36 cellular contexts compared by ENCODE assay signal in the genomic region with DNA sequence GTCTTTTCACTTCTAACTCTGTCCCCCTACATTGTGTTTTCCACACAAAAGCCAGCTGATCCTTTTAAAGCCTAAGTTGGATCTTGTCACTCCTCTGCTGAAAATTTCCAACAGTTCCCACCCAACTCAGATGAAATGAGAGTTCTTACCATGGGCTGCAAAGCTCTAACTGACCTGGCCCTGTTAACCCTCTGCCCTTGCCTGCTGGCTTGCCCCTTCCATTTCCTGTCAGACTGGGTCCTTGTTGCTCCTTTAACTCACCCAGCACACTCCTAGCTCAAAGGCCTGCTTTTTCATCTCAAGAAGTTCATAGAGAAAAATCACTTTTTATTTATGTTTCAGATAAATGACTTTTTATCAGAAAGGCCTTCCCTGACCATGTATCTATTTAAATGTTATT.
DNase-seq lines count a peak whose midpoint lies in the region; ATAC-seq, FAIRE-seq and TF ChIP-seq lines count a peak whose summit lies in the region.
"Had no signal": no experiment of that assay in that cellular context is flagged by ENCODE, and none has a peak within 500 bp of the region (broad histone marks: within the 10 kb centered on the region; RNA-seq: fewer than 3 reads in every experiment).

No MANE protein-coding gene starts in this region.

- no peak overlapping the region for H2AK5ac ChIP-seq in H1 (ENCODE audit: low read depth, low read length)

- no peak overlapping the region for H4K5ac ChIP-seq in H1 (ENCODE audit: insufficient read length, low read depth, low read length)

- H3K27me3 ChIP-seq in GM23338 (ENCODE audit: insufficient read depth) (no peaks in the 10 kb centered on the region), H1 (replicated peaks in 1 of 4; ENCODE audit: control insufficient read depth in 3 of 4, extremely low read depth in 1 of 4, insufficient read depth in 3 of 4, low read length in 3 of 4) (no peaks in the 10 kb centered on the region)
- H3K27me3 ChIP-seq: BE2C; BLaER1; BLaER1 treated with 17β-estradiol and CSF1 and Interleukin-3, amounts not matched to agents 10 nM and 100 nM had no signal

- no peak overlapping the region for H3K14ac ChIP-seq in H1 (ENCODE audit: insufficient read length)

- H3K56ac ChIP-seq in H1 (replicated peaks; ENCODE audit: insufficient read length, low read depth, low read length): no peak overlapping the region

- H3K27me3 Mint-ChIP-seq in GM23338 (ENCODE audit: insufficient read depth, low read depth, poor library complexity) (peaks cover 19% of the 10 kb centered on the region), WTC11 (ENCODE audit: low read depth) (peaks cover 8% of the 10 kb centered on the region), chondrocyte (ENCODE audit: low read depth) (no peaks in the 10 kb centered on the region)
- H3K27me3 Mint-ChIP-seq in activated T-cell treated with anti-CD3 and anti-CD28 coated beads, Interleukin-2, amount 50 U/mL, for 4 hours (ENCODE audit: low read depth): peaks cover 16% of the 10 kb centered on the region

- no peak overlapping the region for H2BK120ac ChIP-seq in H1 (replicated peaks; ENCODE audit: low read depth, low read length)

- TF ChIP-seq CTCF in GM23338 (conservative IDR thresholded peaks at IDR 0.05; ENCODE audit: low read depth in 2 of 2) (no peak), WTC11 (IDR thresholded peaks at IDR 0.05) (no peak), chondrocyte (IDR thresholded peaks at IDR 0.05) (no peak), H1 (IDR thresholded peaks at IDR 0.05; ENCODE audit: control extremely low read depth in 1 of 3, insufficient read depth in 1 of 3, low read depth in 1 of 3, low read length in 3 of 3) (no peak)

- no peak; a peak in 1 of 3 replicates for TF ChIP-seq POLR2A in H1 (IDR thresholded peaks at IDR 0.05; ENCODE audit: control extremely low read depth in 1 of 2, low read depth in 2 of 2, low read length in 2 of 2)

- H3K4me2 ChIP-seq in GM23338 (no peak overlapping the region), H1 (ENCODE audit: insufficient read depth in 1 of 2, low read depth in 2 of 2, low read length in 2 of 2) (no peak overlapping the region)
- H3K4me2 ChIP-seq: A549; BLaER1; BLaER1 treated with 17β-estradiol and CSF1 and Interleukin-3, amounts not matched to agents 10 nM and 100 nM had no signal

- peaks cover 26% of the 10 kb centered on the region for H3K4me1 ChIP-seq in GM23338 (ENCODE audit: insufficient read depth)
- H3K4me1 ChIP-seq in H1 (replicated peaks in 1 of 4; ENCODE audit: control insufficient read depth in 3 of 4, insufficient read depth in 4 of 4, low read length in 3 of 4): peaks cover 0 to 5% (median 2%) of the 10 kb centered on the region in 4 experiments; a peak in 3 of 7 replicates
- H3K4me1 ChIP-seq: A549, BE2C, Caco-2 had no signal

- H2BK15ac ChIP-seq in H1 (ENCODE audit: low read length): no peak overlapping the region

- no peak overlapping the region for H4K8ac ChIP-seq in H1 (ENCODE audit: extremely low read depth, insufficient read depth, low read length)

- peaks cover 27% of the 10 kb centered on the region for H3K4me1 Mint-ChIP-seq in GM23338
- H3K4me1 Mint-ChIP-seq in WTC11: peaks cover 29% of the 10 kb centered on the region
- H3K4me1 Mint-ChIP-seq in chondrocyte (ENCODE audit: low read depth): peaks cover 20% of the 10 kb centered on the region
- H3K4me1 Mint-ChIP-seq in activated T-cell treated with anti-CD3 and anti-CD28 coated beads, Interleukin-2, amount 50 U/mL, for 4 hours (ENCODE audit: low read depth): peaks cover 6% of the 10 kb centered on the region
- H3K4me1 Mint-ChIP-seq: B cell, CD14-positive monocyte had no signal

- no peak for DNase-seq in GM23338 (ENCODE audit: low spot score)
- no peak for DNase-seq in WTC11 (ENCODE audit: low spot score)
- DNase-seq in chondrocyte (ENCODE audit: low spot score): no peak
- no peak for DNase-seq in H1 (ENCODE audit: low read depth in 1 of 2, low spot score in 2 of 2)
- no peak for DNase-seq in NCI-H1105 (lab: John Stamatoyannopoulos, UW)
- DNase-seq in DMS79 (lab: John Stamatoyannopoulos, UW): no peak
- no peak for DNase-seq in activated T-cell treated with anti-CD3 and anti-CD28 coated beads, Interleukin-2, amount 50 U/mL, for 4 hours
- DNase-seq: 8988T; ACHN; AML-193; BE2C; C1 segment of cervical spinal cord; Caco-2; Calu3; CD4-positive, alpha-beta memory T cell; CD4-positive, alpha-beta T cell; CD4-positive, CD25-positive, alpha-beta regulatory T cell; CD8-positive, alpha-beta memory T cell; CD8-positive, alpha-beta T cell; COR-L47; DMS 273 treated with DMSO at 0.1 percent for 48 hours; DMS153; DMS53; DMS79 treated with DMSO at 0.1 percent for 48 hours; DND-41; EL had no signal

- H3K23ac ChIP-seq in H1 (ENCODE audit: insufficient read length): no peak overlapping the region

- peaks cover 4% of the 10 kb centered on the region; the same call in 1 of the 2 replicates for H4K20me1 ChIP-seq in GM23338 (replicated peaks; ENCODE audit: insufficient read depth)
- H4K20me1 ChIP-seq in H1 (replicated peaks in 1 of 2; ENCODE audit: control insufficient read depth in 1 of 2, insufficient read depth in 2 of 2, low read length in 2 of 2): no peaks in the 10 kb centered on the region
- H4K20me1 ChIP-seq: BLaER1; BLaER1 treated with 17β-estradiol and CSF1 and Interleukin-3, amounts not matched to agents 10 nM and 100 nM had no signal

- H3K79me2 ChIP-seq in GM23338 (replicated peaks; ENCODE audit: insufficient read depth): no peaks in the 10 kb centered on the region
- H3K79me2 ChIP-seq in H1 (ENCODE audit: control insufficient read depth in 1 of 2, insufficient read depth in 2 of 2, low read length in 2 of 2): no peaks in the 10 kb centered on the region

- no peak overlapping the region for H3K4me3 Mint-ChIP-seq in GM23338
- no peak overlapping the region for H3K4me3 Mint-ChIP-seq in WTC11
- no peak overlapping the region for H3K4me3 Mint-ChIP-seq in chondrocyte (ENCODE audit: unreplicated experiment)
- H3K4me3 Mint-ChIP-seq in activated T-cell treated with anti-CD3 and anti-CD28 coated beads, Interleukin-2, amount 50 U/mL, for 4 hours: no peak overlapping the region
- H3K4me3 Mint-ChIP-seq: B cell; CD14-positive monocyte; CD4-positive, alpha-beta memory T cell; CD4-positive, alpha-beta T cell; CD4-positive, CD25-positive, alpha-beta regulatory T cell; CD8-positive, alpha-beta memory T cell; CD8-positive, alpha-beta T cell had no signal

- H3K79me1 ChIP-seq in H1 (ENCODE audit: low read depth, low read length): no peaks in the 10 kb centered on the region

- peaks cover 6 to 10% of the 10 kb centered on the region in 2 experiments for H3K9me3 ChIP-seq in H1 (ENCODE audit: insufficient read depth in 2 of 2, low read depth in 1 of 2, low read length in 1 of 2)
- H3K9me3 ChIP-seq: A549, BE2C, Caco-2 had no signal

- peaks cover 55% of the 10 kb centered on the region for H3K36me3 Mint-ChIP-seq in GM23338 (ENCODE audit: low read depth)
- peaks cover 67% of the 10 kb centered on the region for H3K36me3 Mint-ChIP-seq in WTC11
- H3K36me3 Mint-ChIP-seq in chondrocyte (ENCODE audit: low read depth): peaks cover 7% of the 10 kb centered on the region
- no peaks in the 10 kb centered on the region for H3K36me3 Mint-ChIP-seq in activated T-cell treated with anti-CD3 and anti-CD28 coated beads, Interleukin-2, amount 50 U/mL, for 4 hours (ENCODE audit: insufficient read depth)
- H3K36me3 Mint-ChIP-seq: CD14-positive monocyte; CD4-positive, alpha-beta memory T cell; CD4-positive, CD25-positive, alpha-beta regulatory T cell; CD8-positive, alpha-beta T cell had no signal

- TF ChIP-seq EP300 in H1 (IDR thresholded peaks at IDR 0.05; ENCODE audit: borderline replicate concordance in 1 of 2, low read depth in 2 of 2, low read length in 2 of 2): no peak

- H3F3A ChIP-seq in GM23338 (replicated peaks; ENCODE audit: low read depth): peaks cover 8% of the 10 kb centered on the region; the same call in 1 of the 2 replicates

- no peak overlapping the region for H2BK20ac ChIP-seq in H1 (ENCODE audit: low read length)

- CTCF ChIA-PET in WTC11 (lab: Charles Lee) (interaction anchor here (0.7 to 2.1 kb wide), 4 partner anchors 12 to 369 kb away, joined by 3 to 7 read pairs (median 4); no protein-coding TSS in a partner anchor), H1 (lab: Charles Lee; ENCODE audit: partially characterized antibody) (interaction anchor here (1.0 kb wide), 1 partner anchor 68 kb away, joined by 5 read pairs; no protein-coding TSS in a partner anchor)

- H3K27ac Mint-ChIP-seq in GM23338: no peak overlapping the region
- H3K27ac Mint-ChIP-seq in WTC11: 0 out of 2 replicates have a peak overlapping the region, but pooled peaks have one; percentile 14
- peak overlapping the region; percentile 22 for H3K27ac Mint-ChIP-seq in chondrocyte (ENCODE audit: unreplicated experiment)
- H3K27ac Mint-ChIP-seq: B cell; CD14-positive monocyte; CD4-positive, alpha-beta memory T cell; CD4-positive, alpha-beta T cell; CD4-positive, CD25-positive, alpha-beta regulatory T cell; CD8-positive, alpha-beta memory T cell; CD8-positive, alpha-beta T cell had no signal

- no peak overlapping the region for H3K9ac ChIP-seq in H1 (replicated peaks in 1 of 4; ENCODE audit: extremely low read depth in 1 of 4, low read depth in 3 of 4, low read length in 3 of 4)
- H3K9ac ChIP-seq: BLaER1; BLaER1 treated with 17β-estradiol and CSF1 and Interleukin-3, amounts not matched to agents 10 nM and 100 nM had no signal

- H3K27ac ChIP-seq in GM23338 (ENCODE audit: low read depth) (no peak overlapping the region), H1 (ENCODE audit: low read depth, low read length) (no peak overlapping the region)
- H3K27ac ChIP-seq: 22Rv1; A549; BLaER1; BLaER1 treated with 17β-estradiol and CSF1 and Interleukin-3, amounts not matched to agents 10 nM and 100 nM; C4-2B had no signal

- no peak overlapping the region for H3K4me3 ChIP-seq in GM23338
- H3K4me3 ChIP-seq in H1 (ENCODE audit: extremely low read depth in 1 of 4, insufficient read depth in 2 of 4, low read depth in 3 of 4, low read length in 4 of 4): no peak overlapping the region
- H3K4me3 ChIP-seq: A549; BLaER1; BLaER1 treated with 17β-estradiol and CSF1 and Interleukin-3, amounts not matched to agents 10 nM and 100 nM had no signal

- no peaks in the 10 kb centered on the region for H3K23me2 ChIP-seq in H1 (ENCODE audit: low read depth, low read length)

- H3K9me3 Mint-ChIP-seq in GM23338 (peaks cover 42% of the 10 kb centered on the region), WTC11 (peaks cover 46% of the 10 kb centered on the region), chondrocyte (ENCODE audit: low read depth) (peaks cover 33% of the 10 kb centered on the region)
- peaks cover 4% of the 10 kb centered on the region for H3K9me3 Mint-ChIP-seq in activated T-cell treated with anti-CD3 and anti-CD28 coated beads, Interleukin-2, amount 50 U/mL, for 4 hours

- FAIRE-seq in H1 (lab: Jason Lieb, UNC): no peak
- FAIRE-seq: A204.1, A549, D721Med had no signal

- H2BK12ac ChIP-seq in H1 (ENCODE audit: low read depth, low read length): no peak overlapping the region

- no peak overlapping the region for H4K91ac ChIP-seq in H1 (replicated peaks; ENCODE audit: insufficient read length, low read length)

- H2BK5ac ChIP-seq in H1 (ENCODE audit: low read depth, low read length): no peak overlapping the region

- POLR2A ChIA-PET in WTC11 (lab: Charles Lee) (no interaction called here), H1 (lab: Charles Lee; ENCODE audit: partially characterized antibody) (interaction anchor here (0.9 to 2.2 kb wide), 2 partner anchors 9 to 11 kb away, joined by 3 to 9 read pairs; no protein-coding TSS in a partner anchor)

- ATAC-seq in GM23338 (peak; percentile 27; the same call in 2 of the 3 replicates), WTC11 (peak; percentile 62), GM19455 (IDR thresholded peaks at IDR 0.05; ENCODE audit: unreplicated experiment) (no peak)
- ATAC-seq in activated T-cell treated with anti-CD3 and anti-CD28 coated beads, Interleukin-2, amount 50 U/mL, for 4 hours: no peak
- ATAC-seq: A549; CD8-positive, alpha-beta T cell had no signal

- no peak overlapping the region for H3K4ac ChIP-seq in H1 (replicated peaks; ENCODE audit: insufficient read length, low read depth, low read length)

- peaks cover 5% of the 10 kb centered on the region; the same call in 1 of the 2 replicates for H3K9me2 ChIP-seq in GM23338 (ENCODE audit: insufficient read depth)

- TF ChIP-seq RAD21 in H1 (IDR thresholded peaks at IDR 0.05 in 1 of 2, conservative IDR thresholded peaks at IDR 0.05 in 1 of 2; ENCODE audit: low read depth in 2 of 2, low read length in 2 of 2): no peak

- H2AFZ ChIP-seq in GM23338 (no peak overlapping the region), H1 (ENCODE audit: low read length) (no peak overlapping the region)

- H3K36me3 ChIP-seq in GM23338 (ENCODE audit: insufficient read depth): peaks cover 19% of the 10 kb centered on the region
- H3K36me3 ChIP-seq in H1 (ENCODE audit: control insufficient read depth in 2 of 4, insufficient read depth in 4 of 4, low read length in 3 of 4): peaks cover 0 to 13% (median 0%) of the 10 kb centered on the region in 4 experiments; a peak in 2 of 8 replicates
- H3K36me3 ChIP-seq: BE2C; BLaER1; BLaER1 treated with 17β-estradiol and CSF1 and Interleukin-3, amounts not matched to agents 10 nM and 100 nM had no signal

- no peak overlapping the region for H3K18ac ChIP-seq in H1 (ENCODE audit: extremely low read depth, low read length)

Comparison
In these comparisons a context has a peak if more than half of its experiments do, and no peak if none do; other contexts are left out.
1. ATAC-seq: peak in GM23338 (single experiment) and WTC11 (single experiment); none in GM19455 (single experiment) and activated T-cell treated with anti-CD3 and anti-CD28 coated beads, Interleukin-2, amount 50 U/mL, for 4 hours (0 of 2).